ENCODE assay signal across 31 cellular contexts in genomic region chr6:168709034-168709433, GRCh38.
"Had no signal": no experiment of that assay in that cellular context is flagged by ENCODE, and none has a peak within 500 bp of the region (broad histone marks: within the 10 kb centered on the region; RNA-seq: fewer than 3 reads in every experiment).

No MANE protein-coding gene starts in this region.

- ATAC-seq: activated CD4-positive, CD25-positive, alpha-beta regulatory T cell treated with anti-CD3 and anti-CD28 coated beads, Interleukin-2, amount 50 U/mL, for 24 hours; activated CD8-positive, alpha-beta memory T cell treated with anti-CD3 and anti-CD28 coated beads, Interleukin-2, amount 10 ng/mL, durations not matched to agents 7 days and 5 days; activated CD8-positive, alpha-beta T cell treated with anti-CD3 and anti-CD28 coated beads, Interleukin-2, amount 10 ng/mL, durations not matched to agents 7 days and 5 days; activated naive CD4-positive, alpha-beta T cell treated with anti-CD3 and anti-CD28 coated beads, Interleukin-2, amount 50 U/mL, for 72 hours; effector memory CD8-positive, alpha-beta T cell; T-cell had no signal

- H3K27me3 Mint-ChIP-seq: activated B cell treated with CpG ODN at 0.5 μM for 24 hours; activated CD4-positive, alpha-beta T cell treated with anti-CD3 and anti-CD28 coated beads, Interleukin-2, amount 10 ng/mL, durations not matched to agents 24 days and 14 days; activated CD8-positive, alpha-beta memory T cell treated with anti-CD3 and anti-CD28 coated beads, Interleukin-2, amount 10 ng/mL, durations not matched to agents 7 days and 5 days; activated naive CD4-positive, alpha-beta T cell treated with anti-CD3 and anti-CD28 coated beads, Interleukin-2, amount 10 ng/mL, durations not matched to agents 7 days and 5 days; activated naive CD8-positive, alpha-beta T cell treated with anti-CD3 and anti-CD28 coated beads, Interleukin-2, amount 10 ng/mL, durations not matched to agents 7 days and 5 days had no signal

- H3K9me3 ChIP-seq: ascending aorta, esophagus squamous epithelium had no signal

- H3K36me3 Mint-ChIP-seq: activated CD4-positive, alpha-beta memory T cell treated with anti-CD3 and anti-CD28 coated beads for 36 hours; activated CD8-positive, alpha-beta memory T cell treated with anti-CD3 and anti-CD28 coated beads, Interleukin-2, amount 10 ng/mL, durations not matched to agents 7 days and 5 days; activated naive CD4-positive, alpha-beta T cell treated with anti-CD3 and anti-CD28 coated beads, Interleukin-2, amount 10 ng/mL, durations not matched to agents 7 days and 5 days; activated naive CD4-positive, alpha-beta T cell treated with anti-CD3 and anti-CD28 coated beads, Interleukin-2, amount 50 U/mL, for 72 hours; activated naive CD8-positive, alpha-beta T cell treated with anti-CD3 and anti-CD28 coated beads, Interleukin-2, amount 10 ng/mL, durations not matched to agents 7 days and 5 days; T-cell had no signal

- H3K4me3 Mint-ChIP-seq: activated B cell treated with CpG ODN at 0.5 μM for 24 hours; activated CD4-positive, alpha-beta memory T cell treated with anti-CD3 and anti-CD28 coated beads for 36 hours; activated CD4-positive, alpha-beta T cell treated with anti-CD3 and anti-CD28 coated beads, Interleukin-2, amount 10 ng/mL, durations not matched to agents 24 days and 14 days; activated CD8-positive, alpha-beta memory T cell treated with anti-CD3 and anti-CD28 coated beads, Interleukin-2, amount 10 ng/mL, durations not matched to agents 7 days and 5 days; activated CD8-positive, alpha-beta T cell treated with anti-CD3 and anti-CD28 coated beads, Interleukin-2, amount 10 ng/mL, durations not matched to agents 7 days and 5 days; activated naive CD4-positive, alpha-beta T cell treated with anti-CD3 and anti-CD28 coated beads, Interleukin-2, amount 10 ng/mL, durations not matched to agents 7 days and 5 days; activated naive CD8-positive, alpha-beta T cell treated with anti-CD3 and anti-CD28 coated beads, Interleukin-2, amount 10 ng/mL, durations not matched to agents 7 days and 5 days; activated T-helper 1 cell treated with anti-CD3 and anti-CD28 coated beads, Interleukin-12 subunit alpha, Interleukin-12 subunit beta, Interleukin-2, Interleukin-4 antibody, amounts not matched to agents 30 ng/mL and 10 ng/mL and 1 ng/mL, durations not matched to agents 14 hours and 24 hours and 36 hours; central memory CD8-positive, alpha-beta T cell; effector memory CD8-positive, alpha-beta T cell; T-cell; T-helper 1 cell treated with Interleukin-12 subunit alpha and Interleukin-12 subunit beta and Interleukin-4 antibody, amounts not matched to agents 30 μg/mL and 1 μg/mL, for 36 hours had no signal

- DNase-seq: activated B cell treated with CpG ODN at 0.5 μM for 24 hours; activated CD4-positive, alpha-beta memory T cell treated with anti-CD3 and anti-CD28 coated beads for 36 hours; activated CD4-positive, alpha-beta T cell treated with anti-CD3 and anti-CD28 coated beads, Interleukin-2, amount 10 ng/mL, durations not matched to agents 24 days and 14 days; activated CD8-positive, alpha-beta memory T cell treated with anti-CD3 and anti-CD28 coated beads, Interleukin-2, amount 10 ng/mL, durations not matched to agents 7 days and 5 days; activated CD8-positive, alpha-beta memory T cell treated with anti-CD3 and anti-CD28 coated beads, Interleukin-2, amount 50 U/mL, for 4 hours; activated CD8-positive, alpha-beta T cell treated with anti-CD3 and anti-CD28 coated beads, Interleukin-2, amount 10 ng/mL, durations not matched to agents 7 days and 5 days; activated effector memory CD4-positive, alpha-beta T cell treated with anti-CD3 and anti-CD28 coated beads, Interleukin-2, amount 50 U/mL, for 16 hours; activated naive CD4-positive, alpha-beta T cell; activated naive CD4-positive, alpha-beta T cell treated with anti-CD3 and anti-CD28 coated beads, Interleukin-2, amount 10 ng/mL, durations not matched to agents 7 days and 5 days; activated naive CD8-positive, alpha-beta T cell treated with anti-CD3 and anti-CD28 coated beads, Interleukin-2, amount 10 ng/mL, durations not matched to agents 7 days and 5 days; activated T-cell treated with anti-CD3 and anti-CD28 coated beads, Interleukin-2, amount 50 U/mL, for 1 hour; activated T-cell treated with anti-CD3 and anti-CD28 coated beads, Interleukin-2, amount 50 U/mL, for 48 hours; brain microvascular endothelial cell; cortex of kidney; dermis blood vessel endothelial cell; effector CD4-positive, alpha-beta T cell; effector memory CD8-positive, alpha-beta T cell; esophagus squamous epithelium; foreskin melanocyte; SW 1271; T-cell; T1000; WERI-Rb-1 had no signal

- H3K27ac Mint-ChIP-seq: activated B cell treated with CpG ODN at 0.5 μM for 24 hours; activated CD4-positive, alpha-beta memory T cell treated with anti-CD3 and anti-CD28 coated beads for 36 hours; activated CD4-positive, alpha-beta T cell treated with anti-CD3 and anti-CD28 coated beads, Interleukin-2, amount 10 ng/mL, durations not matched to agents 24 days and 14 days; activated CD8-positive, alpha-beta memory T cell treated with anti-CD3 and anti-CD28 coated beads, Interleukin-2, amount 10 ng/mL, durations not matched to agents 7 days and 5 days; activated CD8-positive, alpha-beta T cell treated with anti-CD3 and anti-CD28 coated beads, Interleukin-2, amount 10 ng/mL, durations not matched to agents 7 days and 5 days; activated naive CD4-positive, alpha-beta T cell treated with anti-CD3 and anti-CD28 coated beads, Interleukin-2, amount 10 ng/mL, durations not matched to agents 7 days and 5 days; activated naive CD4-positive, alpha-beta T cell treated with anti-CD3 and anti-CD28 coated beads, Interleukin-2, amount 50 U/mL, for 72 hours; activated naive CD8-positive, alpha-beta T cell treated with anti-CD3 and anti-CD28 coated beads, Interleukin-2, amount 10 ng/mL, durations not matched to agents 7 days and 5 days; activated T-helper 1 cell treated with anti-CD3 and anti-CD28 coated beads, Interleukin-12 subunit alpha, Interleukin-12 subunit beta, Interleukin-2, Interleukin-4 antibody, amounts not matched to agents 30 ng/mL and 10 ng/mL and 1 ng/mL, durations not matched to agents 14 hours and 24 hours and 36 hours; activated T-helper 2 cell treated with anti-CD3 and anti-CD28 coated beads, Interferon-gamma antibody, Interleukin-2, Interleukin-4, amounts not matched to agents 10 μg/mL and 5 μg/mL and 100 μg/mL, durations not matched to agents 14 hours and 24 hours and 36 hours; effector memory CD8-positive, alpha-beta T cell; T-cell; T-helper 1 cell treated with Interleukin-12 subunit alpha and Interleukin-12 subunit beta and Interleukin-4 antibody, amounts not matched to agents 30 μg/mL and 1 μg/mL, for 36 hours had no signal

- H3K27me3 ChIP-seq: ascending aorta, brain microvascular endothelial cell had no signal

- H3K27ac ChIP-seq: ascending aorta, brain microvascular endothelial cell, epithelial cell of prostate, esophagus squamous epithelium, WERI-Rb-1 had no signal

- H3K4me3 ChIP-seq: ascending aorta, esophagus squamous epithelium had no signal

- H3K9me3 Mint-ChIP-seq: activated B cell treated with CpG ODN at 0.5 μM for 24 hours; activated CD4-positive, alpha-beta memory T cell treated with anti-CD3 and anti-CD28 coated beads for 36 hours; activated CD4-positive, alpha-beta T cell treated with anti-CD3 and anti-CD28 coated beads, Interleukin-2, amount 10 ng/mL, durations not matched to agents 24 days and 14 days; activated naive CD4-positive, alpha-beta T cell treated with anti-CD3 and anti-CD28 coated beads, Interleukin-2, amount 10 ng/mL, durations not matched to agents 7 days and 5 days; activated naive CD8-positive, alpha-beta T cell treated with anti-CD3 and anti-CD28 coated beads, Interleukin-2, amount 10 ng/mL, durations not matched to agents 7 days and 5 days; activated T-helper 1 cell treated with anti-CD3 and anti-CD28 coated beads, Interleukin-12 subunit alpha, Interleukin-12 subunit beta, Interleukin-2, Interleukin-4 antibody, amounts not matched to agents 30 ng/mL and 10 ng/mL and 1 ng/mL, durations not matched to agents 14 hours and 24 hours and 36 hours; activated T-helper 2 cell treated with anti-CD3 and anti-CD28 coated beads, Interferon-gamma antibody, Interleukin-2, Interleukin-4, amounts not matched to agents 10 μg/mL and 5 μg/mL and 100 μg/mL, durations not matched to agents 14 hours and 24 hours and 36 hours; central memory CD8-positive, alpha-beta T cell; effector memory CD8-positive, alpha-beta T cell; T-cell; T-helper 1 cell treated with Interleukin-12 subunit alpha and Interleukin-12 subunit beta and Interleukin-4 antibody, amounts not matched to agents 30 μg/mL and 1 μg/mL, for 36 hours had no signal

- H3K4me1 Mint-ChIP-seq: activated B cell treated with CpG ODN at 0.5 μM for 24 hours; activated CD4-positive, alpha-beta T cell treated with anti-CD3 and anti-CD28 coated beads, Interleukin-2, amount 10 ng/mL, durations not matched to agents 24 days and 14 days; activated CD8-positive, alpha-beta memory T cell treated with anti-CD3 and anti-CD28 coated beads, Interleukin-2, amount 10 ng/mL, durations not matched to agents 7 days and 5 days; activated naive CD4-positive, alpha-beta T cell treated with anti-CD3 and anti-CD28 coated beads, Interleukin-2, amount 10 ng/mL, durations not matched to agents 7 days and 5 days; activated naive CD8-positive, alpha-beta T cell treated with anti-CD3 and anti-CD28 coated beads, Interleukin-2, amount 10 ng/mL, durations not matched to agents 7 days and 5 days; central memory CD8-positive, alpha-beta T cell; T-cell had no signal

- H3K4me1 ChIP-seq: esophagus squamous epithelium had no signal

- H3K36me3 ChIP-seq: ascending aorta, brain microvascular endothelial cell, esophagus squamous epithelium, WERI-Rb-1 had no signal
